Comparison of ENCODE assay signal across 28 cellular contexts in the genomic region with DNA sequence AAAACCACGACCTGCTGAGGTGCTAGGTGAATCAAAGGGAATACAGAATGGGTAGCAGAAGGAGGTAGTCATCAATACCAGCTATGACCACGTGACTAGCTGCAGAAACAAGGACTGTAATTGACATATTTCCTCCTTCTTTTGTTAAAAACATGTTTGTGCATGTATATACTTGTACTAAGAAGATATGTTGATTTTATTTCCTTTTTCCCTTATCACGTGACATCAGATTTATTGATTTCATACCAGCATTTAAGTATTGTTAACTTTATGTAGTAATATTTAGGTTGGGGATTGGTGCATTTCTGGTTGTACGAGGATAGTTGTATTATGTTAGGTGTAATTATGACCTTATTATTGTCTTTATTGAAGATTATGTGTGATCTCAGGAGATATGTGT. TPM values are rescaled to one million over a fixed set of nuclear protein-coding genes. Genes with fewer than 3 reads are reported as not detected.
"Had no signal": no experiment of that assay in that cellular context is flagged by ENCODE, and none has a peak within 500 bp of the region (broad histone marks: within the 10 kb centered on the region; RNA-seq: fewer than 3 reads in every experiment).

No MANE protein-coding gene starts in this region.

- H3K4me1 ChIP-seq: ascending aorta, SJCRH30 had no signal

- H3K9me3 ChIP-seq: SJCRH30 had no signal

- DNase-seq: activated CD4-positive, alpha-beta T cell treated with anti-CD3 and anti-CD28 coated beads, Interleukin-2, amount 10 ng/mL, durations not matched to agents 24 days and 14 days; activated CD4-positive, alpha-beta T cell treated with anti-CD3 and anti-CD28 coated beads, Interleukin-2, amount 50 U/mL, for 4 hours; activated CD8-positive, alpha-beta T cell treated with anti-CD3 and anti-CD28 coated beads for 36 hours; activated effector memory CD4-positive, alpha-beta T cell treated with anti-CD3 and anti-CD28 coated beads, Interleukin-2, amount 50 U/mL, for 16 hours; activated naive CD4-positive, alpha-beta T cell; activated naive CD4-positive, alpha-beta T cell treated with anti-CD3 and anti-CD28 coated beads, Interleukin-2, amount 50 U/mL, for 16 hours; activated naive CD8-positive, alpha-beta T cell treated with anti-CD3 and anti-CD28 coated beads for 36 hours; activated T-cell treated with anti-CD3 and anti-CD28 coated beads, Interleukin-2, amount 50 U/mL, for 1 hour; activated T-cell treated with anti-CD3 and anti-CD28 coated beads, Interleukin-2, amount 50 U/mL, for 72 hours; amniotic stem cell; caudate nucleus; cerebellar nuclear complex; NCI-H1105; NCI-H1417 treated with DMSO at 0.1 percent for 48 hours; NCI-H187 treated with DMSO at 0.1 percent for 48 hours; NCI-H2081; NCI-H345; NCI-H524 treated with DMSO at 0.1 percent for 48 hours; SHP77; SJCRH30; T1000 had no signal

- ATAC-seq: activated CD8-positive, alpha-beta T cell treated with anti-CD3 and anti-CD28 coated beads for 36 hours; activated T-cell treated with anti-CD3 and anti-CD28 coated beads, Interleukin-2, amount 50 U/mL, for 72 hours; activated T-helper 17 cell treated with anti-CD3 and anti-CD28 coated beads, Interleukin-2, amount 50 U/mL, for 72 hours; Panc1 had no signal

- H3K4me3 ChIP-seq: ascending aorta, SJCRH30, SK-N-MC had no signal

- H3K36me3 ChIP-seq: ascending aorta, SJCRH30 had no signal

- H3K27ac ChIP-seq: ascending aorta, SJCRH30, SK-N-MC had no signal

- H3K27me3 ChIP-seq: ascending aorta, SJCRH30 had no signal

RNA-seq across cellular contexts. Expression of a gene that starts 36.2 kb away (rescaled TPM):
- total RNA-seq: activated CD8-positive, alpha-beta memory T cell treated with anti-CD3 and anti-CD28 coated beads for 36 hours; activated CD8-positive, alpha-beta T cell treated with anti-CD3 and anti-CD28 coated beads for 36 hours; activated naive CD8-positive, alpha-beta T cell treated with anti-CD3 and anti-CD28 coated beads for 36 hours; RPMI7951; SJCRH30; T-helper 2 cell treated with Interferon-gamma antibody and Interleukin-4, amounts not matched to agents 100 ng/mL and 5 ng/mL, for 36 hours had no signal
